11 cellular contexts compared by ENCODE assay signal in the genomic region with DNA sequence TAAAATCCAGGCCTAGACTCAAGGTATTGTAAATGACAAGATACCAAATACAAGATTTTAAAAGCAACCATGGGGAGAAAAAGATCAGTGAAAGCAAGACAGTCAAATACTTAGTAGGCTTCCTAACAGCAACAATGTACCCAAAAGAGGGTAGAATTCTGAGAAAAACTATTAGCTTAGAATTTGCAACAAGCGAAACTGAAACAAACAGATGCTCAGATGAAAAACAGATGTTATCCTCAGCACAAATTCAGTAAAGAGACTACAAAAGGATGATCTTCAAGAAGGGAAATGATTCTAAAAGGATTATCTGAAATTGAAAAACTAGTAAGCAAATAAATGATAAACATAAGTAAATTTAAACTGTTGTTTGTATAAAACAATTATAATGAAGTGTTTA. TPM values are rescaled to one million over a fixed set of nuclear protein-coding genes. Genes with fewer than 3 reads are reported as not detected.
DNase-seq lines count a peak whose midpoint lies in the region; ATAC-seq and TF ChIP-seq lines count a peak whose summit lies in the region.
"Had no signal": no experiment of that assay in that cellular context is flagged by ENCODE, and none has a peak within 500 bp of the region (broad histone marks: within the 10 kb centered on the region; RNA-seq: fewer than 3 reads in every experiment).

No MANE protein-coding gene starts in this region.

- POLR2A ChIA-PET in GM10248 (lab: Yijun Ruan, JAX), result no interaction called here

- peaks cover 31% of the 10 kb centered on the region for H3K4me1 Mint-ChIP-seq in activated T-helper 2 cell treated with anti-CD3 and anti-CD28 coated beads, Interferon-gamma antibody, Interleukin-2, Interleukin-4, amounts not matched to agents 10 μg/mL and 5 μg/mL and 100 μg/mL, durations not matched to agents 14 hours and 24 hours and 36 hours (ENCODE audit: low read depth)
- H3K4me1 Mint-ChIP-seq: activated B cell treated with CpG ODN at 0.5 μM for 24 hours, neural crest cell had no signal

- peak overlapping the region; percentile 76 for H3K27ac Mint-ChIP-seq in activated T-helper 2 cell treated with anti-CD3 and anti-CD28 coated beads, Interferon-gamma antibody, Interleukin-2, Interleukin-4, amounts not matched to agents 10 μg/mL and 5 μg/mL and 100 μg/mL, durations not matched to agents 14 hours and 24 hours and 36 hours
- H3K27ac Mint-ChIP-seq: activated B cell treated with CpG ODN at 0.5 μM for 24 hours had no signal

- H3K27ac ChIP-seq in gastroesophageal sphincter (no peak overlapping the region), SJCRH30 (no peak overlapping the region)

- ATAC-seq in GM19452 (IDR thresholded peaks at IDR 0.05; ENCODE audit: unreplicated experiment) (peak; percentile 81), HG03097 (IDR thresholded peaks at IDR 0.05; ENCODE audit: low FRiP score, unreplicated experiment) (peak; percentile 79), gastroesophageal sphincter (no peak)

- TF ChIP-seq CTCF in GM10248 (IDR thresholded peaks at IDR 0.05; ENCODE audit: control extremely low read depth, extremely low read depth, low read depth, missing control alignments), result no peak
- TF ChIP-seq CTCF in gastroesophageal sphincter (IDR thresholded peaks at IDR 0.05), result no peak

- H3K36me3 ChIP-seq in gastroesophageal sphincter, result peaks cover 0 to 42% of the 10 kb centered on the region in 2 donors
- peaks cover 3% of the 10 kb centered on the region for H3K36me3 ChIP-seq in SJCRH30

- H3K9me3 Mint-ChIP-seq in activated T-helper 2 cell treated with anti-CD3 and anti-CD28 coated beads, Interferon-gamma antibody, Interleukin-2, Interleukin-4, amounts not matched to agents 10 μg/mL and 5 μg/mL and 100 μg/mL, durations not matched to agents 14 hours and 24 hours and 36 hours, result no peaks in the 10 kb centered on the region
- H3K9me3 Mint-ChIP-seq: activated B cell treated with CpG ODN at 0.5 μM for 24 hours, neural crest cell had no signal

- intact Hi-C loops in activated T-helper 2 cell treated with anti-CD3 and anti-CD28 coated beads, Interferon-gamma antibody, Interleukin-2, Interleukin-4, amounts not matched to agents 10 μg/mL and 5 μg/mL and 100 μg/mL, durations not matched to agents 14 hours and 24 hours and 36 hours (cut with micrococcal nuclease), result no loop called here

- H3K27me3 ChIP-seq in gastroesophageal sphincter, result no peaks in the 10 kb centered on the region
- no peaks in the 10 kb centered on the region for H3K27me3 ChIP-seq in SJCRH30

- peak; percentile 36 for DNase-seq in GM10248 (ENCODE audit: extremely low spot score)
- DNase-seq in activated T-helper 2 cell treated with anti-CD3 and anti-CD28 coated beads, Interferon-gamma antibody, Interleukin-2, Interleukin-4, amounts not matched to agents 10 μg/mL and 5 μg/mL and 100 μg/mL, durations not matched to agents 14 hours and 24 hours and 36 hours (ENCODE audit: low spot score), result no peak
- DNase-seq in G401 (ENCODE audit: low spot score), result no peak
- DNase-seq in SJCRH30, result no peak
- no peak for DNase-seq in activated gamma-delta T cell treated with Interleukin-2 at 50 U/mL for 16 hours
- DNase-seq: activated B cell treated with CpG ODN at 0.5 μM for 24 hours, NCI-H1105 had no signal

- in situ Hi-C loops in G401 (cut with HindIII; ENCODE audit: low sequenced_read_pairs), result no loop called here

- CTCF ChIA-PET in GM10248 (lab: Yijun Ruan, JAX), result interaction anchor here (2.6 kb wide), 1 partner anchor 46 kb away, joined by 8 read pairs; the partner anchor contains the start of genes ODR4 and TPR

- H3K4me1 ChIP-seq in gastroesophageal sphincter, result no peaks in the 10 kb centered on the region
- 0 out of 2 replicates have a peak, but pooled peaks cover 3% of the 10 kb centered on the region for H3K4me1 ChIP-seq in SJCRH30

- H3K4me3 Mint-ChIP-seq in activated T-helper 2 cell treated with anti-CD3 and anti-CD28 coated beads, Interferon-gamma antibody, Interleukin-2, Interleukin-4, amounts not matched to agents 10 μg/mL and 5 μg/mL and 100 μg/mL, durations not matched to agents 14 hours and 24 hours and 36 hours (ENCODE audit: low read depth), result peak overlapping the region; percentile 48
- H3K4me3 Mint-ChIP-seq: activated B cell treated with CpG ODN at 0.5 μM for 24 hours, neural crest cell had no signal

- H3K36me3 Mint-ChIP-seq in activated T-helper 2 cell treated with anti-CD3 and anti-CD28 coated beads, Interferon-gamma antibody, Interleukin-2, Interleukin-4, amounts not matched to agents 10 μg/mL and 5 μg/mL and 100 μg/mL, durations not matched to agents 14 hours and 24 hours and 36 hours (ENCODE audit: low read depth), result peaks cover 52% of the 10 kb centered on the region

- H3K9me3 ChIP-seq in gastroesophageal sphincter (no peaks in the 10 kb centered on the region), SJCRH30 (replicated peaks) (no peaks in the 10 kb centered on the region)

- H3K4me3 ChIP-seq in gastroesophageal sphincter (no peak overlapping the region), SJCRH30 (no peak overlapping the region)

- TF ChIP-seq EP300 in gastroesophageal sphincter (IDR thresholded peaks at IDR 0.05), result no peak

- no peaks in the 10 kb centered on the region for H3K27me3 Mint-ChIP-seq in activated T-helper 2 cell treated with anti-CD3 and anti-CD28 coated beads, Interferon-gamma antibody, Interleukin-2, Interleukin-4, amounts not matched to agents 10 μg/mL and 5 μg/mL and 100 μg/mL, durations not matched to agents 14 hours and 24 hours and 36 hours (ENCODE audit: low read depth)
- H3K27me3 Mint-ChIP-seq: activated B cell treated with CpG ODN at 0.5 μM for 24 hours had no signal

- 50 to 54% methylated on average over 1 of the region's 1 CpG for WGBS in gastroesophageal sphincter (ENCODE audit: low coverage in 1 of 2), 2 donors

- no peak for TF ChIP-seq POLR2A in gastroesophageal sphincter (IDR thresholded peaks at IDR 0.05)

RNA-seq across cellular contexts. Expression of gene PDC, which starts 40.0 kb away (rescaled TPM):
- total RNA-seq in activated T-helper 2 cell treated with anti-CD3 and anti-CD28 coated beads, Interferon-gamma antibody, Interleukin-2, Interleukin-4, amounts not matched to agents 10 μg/mL and 5 μg/mL and 100 μg/mL, durations not matched to agents 14 hours and 24 hours and 36 hours, result not detected in 2 replicates
- total RNA-seq in G401 (2014; rRNA removed; shearing (Covaris generic)), result not detected in 2 replicates
- not detected for total RNA-seq in gastroesophageal sphincter
- not detected in 2 replicates for total RNA-seq in SJCRH30 (2014; rRNA removed; shearing (Covaris generic))
- total RNA-seq: activated B cell treated with CpG ODN at 0.5 μM for 24 hours, neural crest cell had no signal

RNA-seq across cellular contexts. Expression of gene ODR4, which starts 45.3 kb away (rescaled TPM):
- 16.1 and 17.0 TPM in 2 replicates for total RNA-seq in activated T-helper 2 cell treated with anti-CD3 and anti-CD28 coated beads, Interferon-gamma antibody, Interleukin-2, Interleukin-4, amounts not matched to agents 10 μg/mL and 5 μg/mL and 100 μg/mL, durations not matched to agents 14 hours and 24 hours and 36 hours
- 12.4 and 29.5 TPM in 2 replicates for total RNA-seq in G401 (2014; rRNA removed; shearing (Covaris generic))
- total RNA-seq in gastroesophageal sphincter, result 10 to 100 TPM in 3 of 4 donors, 1 to 10 TPM in 1; 10.0 to 22.1 (median 15.3) TPM
- 16.4 and 22.4 TPM in 2 replicates for total RNA-seq in SJCRH30 (2014; rRNA removed; shearing (Covaris generic))

RNA-seq across cellular contexts. Expression of gene TPR, which starts 45.9 kb away (rescaled TPM):
- total RNA-seq in activated T-helper 2 cell treated with anti-CD3 and anti-CD28 coated beads, Interferon-gamma antibody, Interleukin-2, Interleukin-4, amounts not matched to agents 10 μg/mL and 5 μg/mL and 100 μg/mL, durations not matched to agents 14 hours and 24 hours and 36 hours, result 154 and 160 TPM in 2 replicates
- 48.3 and 53.6 TPM in 2 replicates for total RNA-seq in G401 (2014; rRNA removed; shearing (Covaris generic))
- 10 to 100 TPM; 53.7 to 78.8 (median 70.1) TPM for total RNA-seq in gastroesophageal sphincter
- 71.2 and 101 TPM in 2 replicates for total RNA-seq in SJCRH30 (2014; rRNA removed; shearing (Covaris generic))
